8 cellular contexts compared by ENCODE assay signal in genomic region chr22:36379593-36380361, GRCh38. TPM values are rescaled to one million over a fixed set of nuclear protein-coding genes. Genes with fewer than 3 reads are reported as not detected.
DNase-seq lines count a peak whose midpoint lies in the region; ATAC-seq and TF ChIP-seq lines count a peak whose summit lies in the region.

No MANE protein-coding gene starts in this region.

- H3K4me3 ChIP-seq in ascending aorta (peak overlapping the region in 1 of 2 donors; percentile 92), mucosa of descending colon (no peak overlapping the region), BE2C (ENCODE audit: low read depth, low read length) (no peak overlapping the region)

- peak overlapping the region; percentile 70 to 99 for H3K27ac ChIP-seq in ascending aorta

- no peaks in the 10 kb centered on the region for H3K9me3 ChIP-seq in ascending aorta
- H3K9me3 ChIP-seq in mucosa of descending colon: no peaks in the 10 kb centered on the region
- no peaks in the 10 kb centered on the region for H3K9me3 ChIP-seq in BE2C

- H3K27me3 ChIP-seq in ascending aorta: no peaks in the 10 kb centered on the region
- H3K27me3 ChIP-seq in BE2C: no peaks in the 10 kb centered on the region

- H3K4me1 ChIP-seq in ascending aorta (peaks cover 62 to 90% of the 10 kb centered on the region in 2 donors), mucosa of descending colon (ENCODE audit: low read depth) (peaks cover 73% of the 10 kb centered on the region), BE2C (no peaks in the 10 kb centered on the region)

- H3K36me3 ChIP-seq in ascending aorta (peaks cover 17 to 29% of the 10 kb centered on the region in 2 donors), mucosa of descending colon (ENCODE audit: low read depth) (no peaks in the 10 kb centered on the region), BE2C (no peaks in the 10 kb centered on the region; the same call in none of the 2 replicates)

- TF ChIP-seq CTCF in ascending aorta (IDR thresholded peaks at IDR 0.05) (no peak), mucosa of descending colon (IDR thresholded peaks at IDR 0.05) (no peak), BE2C (IDR thresholded peaks at IDR 0.05; ENCODE audit: low read depth, low read length) (no peak)

- ATAC-seq in mucosa of descending colon: peak; percentile 51

- DNase-seq in stimulated activated CD4-positive, alpha-beta T cell treated with anti-CD3 and anti-CD28 coated beads, Interleukin-15, amount 100 ng/mL, for 24 hours: peak; percentile 54
- no peak for DNase-seq in stimulated activated CD4-positive, alpha-beta T cell treated with anti-CD3 and anti-CD28 coated beads, Interleukin-1b, Interleukin-23, amount 100 ng/mL, for 48 hours
- DNase-seq in ascending aorta (ENCODE audit: low spot score in 2 of 2) (peak in 1 of 2 donors; percentile 82), mucosa of descending colon (peak in 1 of 3 donors; percentile 81), OCI-M2 (lab: John Stamatoyannopoulos, UW; ENCODE audit: unreplicated experiment) (no peak), NCI-H2196 (lab: John Stamatoyannopoulos, UW; ENCODE audit: unreplicated experiment) (no peak), COR-L47 (lab: John Stamatoyannopoulos, UW) (no peak), BE2C (no peak)

- intact Hi-C loops in ascending aorta (cut with DNase I) (loop anchor here (10.0 kb wide), 1 partner anchor 225 kb away; no protein-coding TSS in a partner anchor), mucosa of descending colon (cut with DNase I, micrococcal nuclease) (loop anchor here (10.0 kb wide), 3 partner anchors 55 to 95 kb away; no protein-coding TSS in a partner anchor)

RNA-seq across cellular contexts. Expression of gene MYH9, which starts 8.0 kb away (rescaled TPM):
- total RNA-seq in ascending aorta: 1,114 TPM
- total RNA-seq in mucosa of descending colon: 100 to 1,000 TPM; 501 to 831 (median 599) TPM
- 101 TPM for polyA plus RNA-seq in BE2C (2012; ENCODE audit: insufficient read depth, insufficient read length, low read depth)
